2 cellular contexts compared by ENCODE assay signal in the genomic region with DNA sequence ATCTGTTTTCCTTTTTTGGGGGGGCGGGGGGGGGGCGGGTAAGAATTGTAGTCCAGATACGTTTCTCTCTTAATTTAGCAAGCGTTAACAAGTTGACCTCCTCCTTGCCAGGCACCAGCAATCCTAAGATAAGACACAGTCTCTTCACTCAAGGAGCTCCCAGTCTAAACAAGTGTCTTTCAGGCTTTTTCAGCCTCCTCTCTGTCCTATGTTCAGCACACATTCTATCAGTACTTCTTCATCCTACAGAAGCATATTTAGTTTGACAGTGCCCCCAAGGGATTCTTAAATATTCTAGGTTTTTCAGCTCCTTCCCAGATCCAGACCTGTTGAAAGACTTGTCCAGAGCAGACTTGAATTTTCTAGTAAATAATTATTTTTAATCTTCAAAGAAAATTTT.
TF ChIP-seq lines count a peak whose summit lies in the region.

No MANE protein-coding gene starts in this region.

TF ChIP-seq in A549, 52 proteins besides CTCF, POLR2A, EP300 and RAD21 (continued from another document):
- no peak for TF ChIP-seq ELK1 (IDR thresholded peaks at IDR 0.05; ENCODE audit: low read depth, low read length)
- TF ChIP-seq MAFK (IDR thresholded peaks at IDR 0.05; ENCODE audit: partially characterized antibody): no peak
- no peak for TF ChIP-seq MYC (IDR thresholded peaks at IDR 0.05; ENCODE audit: borderline replicate concordance, low read length)
- TF ChIP-seq ZC3H11A (IDR thresholded peaks at IDR 0.05): no peak
- TF ChIP-seq NFE2L2 (conservative IDR thresholded peaks at IDR 0.05; ENCODE audit: low read length): no peak
- no peak for TF ChIP-seq CHD2 (IDR thresholded peaks at IDR 0.05; ENCODE audit: low read length, partially characterized antibody)
- TF ChIP-seq FOXS1 (CRISPR knock-in tag; IDR thresholded peaks at IDR 0.05): no peak
- no peak for TF ChIP-seq NPAS2 (CRISPR knock-in tag; IDR thresholded peaks at IDR 0.05; ENCODE audit: borderline replicate concordance)
- no peak for TF ChIP-seq ESRRA (IDR thresholded peaks at IDR 0.05; ENCODE audit: borderline replicate concordance, low read length)
- no peak for TF ChIP-seq KDM5A (IDR thresholded peaks at IDR 0.05)
- no peak for TF ChIP-seq REST (IDR thresholded peaks at IDR 0.05)
- no peak for TF ChIP-seq CHD4 (IDR thresholded peaks at IDR 0.05; ENCODE audit: borderline replicate concordance)
- TF ChIP-seq ZNF302 (CRISPR knock-in tag; IDR thresholded peaks at IDR 0.05): no peak
TF ChIP-seq in A549: peak in this region for 0.

TF ChIP-seq in GM23338, 12 proteins besides CTCF, POLR2A, EP300 and RAD21:
- TF ChIP-seq ZNF462 (CRISPR knock-in tag; IDR thresholded peaks at IDR 0.05): no peak
- no peak for TF ChIP-seq EZH2phosphoT487 (IDR thresholded peaks at IDR 0.05; ENCODE audit: unreplicated experiment)
- no peak for TF ChIP-seq STAT1 (IDR thresholded peaks at IDR 0.05; ENCODE audit: unreplicated experiment)
- no peak for TF ChIP-seq CREB1 (CRISPR knock-in tag; IDR thresholded peaks at IDR 0.05; ENCODE audit: low read depth)
- TF ChIP-seq ZNF331 (CRISPR knock-in tag; IDR thresholded peaks at IDR 0.05; ENCODE audit: low read depth): no peak
- TF ChIP-seq ZNF114 (CRISPR knock-in tag; IDR thresholded peaks at IDR 0.05): no peak
- TF ChIP-seq ETS1 (IDR thresholded peaks at IDR 0.05): no peak
- TF ChIP-seq REST (IDR thresholded peaks at IDR 0.05; ENCODE audit: unreplicated experiment): no peak
- no peak for TF ChIP-seq POLR2AphosphoS5 (IDR thresholded peaks at IDR 0.05; ENCODE audit: low read depth)
- TF ChIP-seq NANOG (IDR thresholded peaks at IDR 0.05; ENCODE audit: borderline replicate concordance): no peak
- TF ChIP-seq EZH2 (IDR thresholded peaks at IDR 0.05; ENCODE audit: low read depth, unreplicated experiment): no peak
- no peak for TF ChIP-seq JUNB (IDR thresholded peaks at IDR 0.05; ENCODE audit: unreplicated experiment)
